8 cellular contexts compared by ENCODE assay signal in genomic region chr18:2547477-2548087, GRCh38. TPM values are rescaled to one million over a fixed set of nuclear protein-coding genes. Genes with fewer than 3 reads are reported as not detected.
DNase-seq lines count a peak whose midpoint lies in the region; ATAC-seq and TF ChIP-seq lines count a peak whose summit lies in the region.

No MANE protein-coding gene starts in this region.

- no peak overlapping the region for H3K23ac ChIP-seq in IMR-90 (ENCODE audit: low read depth, low read length)

- H3K14ac ChIP-seq in IMR-90 (replicated peaks; ENCODE audit: low read depth, low read length), result no peak overlapping the region

- H3K79me1 ChIP-seq in IMR-90 (ENCODE audit: low read depth in 1 of 2, low read length in 2 of 2), result no peaks in the 10 kb centered on the region

- no peak overlapping the region for H3K4ac ChIP-seq in IMR-90 (ENCODE audit: low read depth, low read length)

- in situ Hi-C loops in IMR-90 (cut with MboI; ENCODE audit: low sequenced_read_pairs), result loop anchor here (25.0 kb wide), 1 partner anchor 960 kb away; no protein-coding TSS in a partner anchor

- no peak for TF ChIP-seq POLR2A in GM18505 (IDR thresholded peaks at IDR 0.05; ENCODE audit: borderline replicate concordance, extremely low read depth, insufficient read depth, insufficient read length)
- no peak for TF ChIP-seq POLR2A in IMR-90 (IDR thresholded peaks at IDR 0.05; ENCODE audit: low read depth, low read length)

- H4K8ac ChIP-seq in IMR-90 (ENCODE audit: low read depth in 2 of 2, low read length in 2 of 2), result no peak overlapping the region

- no peak overlapping the region for H2BK5ac ChIP-seq in IMR-90 (ENCODE audit: low read depth, low read length, poor library complexity, severe bottlenecking)

- intact Hi-C loops in IMR-90 (cut with micrococcal nuclease), result loop anchor here (1.0 to 10.0 kb wide), 3 partner anchors 442 to 1683 kb away; no protein-coding TSS in a partner anchor

- H4K91ac ChIP-seq in IMR-90 (ENCODE audit: insufficient read depth, low read depth, low read length), result no peak overlapping the region

- H2AK5ac ChIP-seq in IMR-90 (ENCODE audit: low read depth, low read length), result no peak overlapping the region

- no peak overlapping the region for H4K5ac ChIP-seq in IMR-90 (ENCODE audit: low read depth, low read length)

- no peak overlapping the region for H3K4me2 ChIP-seq in IMR-90 (ENCODE audit: low read depth, low read length)

- H2AK9ac ChIP-seq in IMR-90 (replicated peaks; ENCODE audit: low read depth, low read length, poor library complexity), result no peak overlapping the region

- peak; percentile 64 for TF ChIP-seq RAD21 in IMR-90 (IDR thresholded peaks at IDR 0.05; ENCODE audit: low read length)

- 0 out of 2 replicates have a peak, but pooled peaks cover 2% of the 10 kb centered on the region for H3K36me3 ChIP-seq in IMR-90 (ENCODE audit: control insufficient read depth, insufficient read depth, low read length)

- H3K27me3 ChIP-seq in IMR-90 (ENCODE audit: control insufficient read depth, insufficient read depth, low read length), result no peaks in the 10 kb centered on the region

- H3K9me1 ChIP-seq in IMR-90 (ENCODE audit: insufficient read depth, low read length), result no peaks in the 10 kb centered on the region

- dilution Hi-C loops in IMR-90 (cut with HindIII; ENCODE audit: low sequenced_read_pairs, unreplicated experiment), result no loop called here

- ATAC-seq in GM18505 (IDR thresholded peaks at IDR 0.05; ENCODE audit: unreplicated experiment), result peak; percentile 70
- ATAC-seq in IMR-90 (ENCODE audit: low read depth), result peak; percentile 89

- H2BK15ac ChIP-seq in IMR-90 (ENCODE audit: low read depth, low read length), result no peak overlapping the region

- no peak overlapping the region for H3K4me3 ChIP-seq in IMR-90 (ENCODE audit: insufficient read depth, low read depth, low read length)
- no peak overlapping the region for H3K4me3 ChIP-seq in fibroblast of mammary gland (ENCODE audit: control insufficient read depth, low read depth, low read length)

- POLR2A ChIA-PET in IMR-90 (lab: Charles Lee; ENCODE audit: unreplicated experiment), result no interaction called here

- H2BK120ac ChIP-seq in IMR-90 (ENCODE audit: low read depth, low read length), result no peak overlapping the region

- H3K18ac ChIP-seq in IMR-90 (ENCODE audit: low read depth, low read length), result no peak overlapping the region

- BruUV-seq in IMR-90 (replicated peaks; lab: Mats Ljungman, UMichigan), result no TSS peak

- H3K56ac ChIP-seq in IMR-90 (ENCODE audit: extremely low read depth, insufficient read depth, low read length), result no peak overlapping the region

- no peak overlapping the region for H2BK20ac ChIP-seq in IMR-90 (ENCODE audit: low read depth, low read length)

- H3K9me3 ChIP-seq in IMR-90 (ENCODE audit: control insufficient read depth, insufficient read depth, low read length), result no peaks in the 10 kb centered on the region

- H3K9ac ChIP-seq in IMR-90 (ENCODE audit: low read depth, low read length), result no peak overlapping the region

- H3K4me1 ChIP-seq in IMR-90 (ENCODE audit: control insufficient read depth, insufficient read depth, low read length), result no peaks in the 10 kb centered on the region

- WGBS in IMR-90 (ENCODE audit: extremely low coverage in 2 of 2, insufficient read length in 1 of 2), 2 experiments, result 93% methylated on average over 2 of the region's 4 CpGs; no CpG with 5 or more reads in 1 of the 2 experiments

- peak; percentile 66 for TF ChIP-seq CTCF in IMR-90 (conservative IDR thresholded peaks at IDR 0.05; ENCODE audit: low read depth, low read length)
- peak; percentile 52 for TF ChIP-seq CTCF in fibroblast of mammary gland (conservative IDR thresholded peaks at IDR 0.05; ENCODE audit: control insufficient read depth, insufficient read depth, low read depth, low read length)

- H2AFZ ChIP-seq in IMR-90 (replicated peaks; ENCODE audit: low read length, poor library complexity), result no peak overlapping the region

- no peaks in the 10 kb centered on the region for H4K20me1 ChIP-seq in IMR-90 (ENCODE audit: insufficient read depth, low read length)

- CTCF ChIA-PET in IMR-90 (lab: Yijun Ruan, JAX), result interaction anchor here (0.8 to 1.7 kb wide), 3 partner anchors 435 to 962 kb away, joined by 4 to 7 read pairs (median 7); no protein-coding TSS in a partner anchor

- H3K27ac ChIP-seq in IMR-90 (ENCODE audit: insufficient read depth, low read length), result no peak overlapping the region

- DNase-seq in AML-193 (lab: John Stamatoyannopoulos, UW), result peak; percentile 36 to 61
- DNase-seq in IMR-90, result peak; percentile 71
- DNase-seq in SIG-M5 treated with dmso at 0.1 percent for 504 hours (lab: John Stamatoyannopoulos, UW; ENCODE audit: unreplicated experiment), result peak; percentile 57
- DNase-seq in fibroblast of mammary gland (ENCODE audit: low read depth), result peak; percentile 69
- DNase-seq in pons (ENCODE audit: low spot score), result peak; percentile 68
- DNase-seq in activated effector memory CD4-positive, alpha-beta T cell treated with Interleukin-2 at 50 U/mL for 16 hours, result no peak
- no peak for DNase-seq in NK-92 (lab: John Stamatoyannopoulos, UW; ENCODE audit: unreplicated experiment)

TF ChIP-seq in IMR-90, 13 proteins besides CTCF, POLR2A, EP300 and RAD21:
- TF ChIP-seq RFX5 (IDR thresholded peaks at IDR 0.05; ENCODE audit: low read depth, low read length) (no peak), BHLHE40 (IDR thresholded peaks at IDR 0.05; ENCODE audit: low read depth, low read length) (no peak), RCOR1 (IDR thresholded peaks at IDR 0.05; ENCODE audit: insufficient replicate concordance, low read length) (no peak), FOS (IDR thresholded peaks at IDR 0.05; ENCODE audit: low read depth, low read length) (no peak), ELK1 (IDR thresholded peaks at IDR 0.05; ENCODE audit: borderline replicate concordance, low read depth, low read length) (no peak), CEBPB (IDR thresholded peaks at IDR 0.05; ENCODE audit: low read depth, low read length) (no peak), CHD1 (IDR thresholded peaks at IDR 0.05; ENCODE audit: low read depth, low read length) (no peak), SMC3 (IDR thresholded peaks at IDR 0.05; ENCODE audit: low read depth, low read length) (peak; percentile 59)

RNA-seq across cellular contexts. Expression of gene METTL4, which starts 23.7 kb away (rescaled TPM):
- total RNA-seq in IMR-90 (2012; rRNA removed), result 5.4 and 6.7 TPM in 2 replicates
- 3.9 and 4.9 TPM in 2 replicates for polyA plus RNA-seq in IMR-90 (2012; rRNA removed)
- polyA plus RNA-seq in IMR-90 (2012; cell fraction: cytosol; rRNA removed), result 0.81 and 1.6 TPM in 2 replicates
- 1.0 and 9.8 TPM in 2 replicates for polyA plus RNA-seq in IMR-90 (2012; cell fraction: nucleus; rRNA removed; ENCODE audit: low replicate concordance)

RNA-seq across cellular contexts. Expression of gene NDC80, which starts 23.8 kb away (rescaled TPM):
- total RNA-seq in IMR-90 (2012; rRNA removed), result 11.8 and 15.3 TPM in 2 replicates
- polyA plus RNA-seq in IMR-90 (2012; rRNA removed), result 11.1 and 15.5 TPM in 2 replicates
- polyA plus RNA-seq in IMR-90 (2012; cell fraction: cytosol; rRNA removed), result 0.98 and 1.4 TPM in 2 replicates
- polyA plus RNA-seq in IMR-90 (2012; cell fraction: nucleus; rRNA removed; ENCODE audit: low replicate concordance), result 0.57 and 4.6 TPM in 2 replicates

Comparison
In these comparisons a context has a peak if more than half of its experiments do, and no peak if none do; other contexts are left out.
1. DNase-seq: peak in AML-193 (2 of 2), IMR-90 (single experiment), SIG-M5 treated with dmso at 0.1 percent for 504 hours (single experiment), fibroblast of mammary gland (single experiment) and pons (single experiment); none in activated effector memory CD4-positive, alpha-beta T cell treated with Interleukin-2 at 50 U/mL for 16 hours (single experiment) and NK-92 (single experiment).